In the genomic region with DNA sequence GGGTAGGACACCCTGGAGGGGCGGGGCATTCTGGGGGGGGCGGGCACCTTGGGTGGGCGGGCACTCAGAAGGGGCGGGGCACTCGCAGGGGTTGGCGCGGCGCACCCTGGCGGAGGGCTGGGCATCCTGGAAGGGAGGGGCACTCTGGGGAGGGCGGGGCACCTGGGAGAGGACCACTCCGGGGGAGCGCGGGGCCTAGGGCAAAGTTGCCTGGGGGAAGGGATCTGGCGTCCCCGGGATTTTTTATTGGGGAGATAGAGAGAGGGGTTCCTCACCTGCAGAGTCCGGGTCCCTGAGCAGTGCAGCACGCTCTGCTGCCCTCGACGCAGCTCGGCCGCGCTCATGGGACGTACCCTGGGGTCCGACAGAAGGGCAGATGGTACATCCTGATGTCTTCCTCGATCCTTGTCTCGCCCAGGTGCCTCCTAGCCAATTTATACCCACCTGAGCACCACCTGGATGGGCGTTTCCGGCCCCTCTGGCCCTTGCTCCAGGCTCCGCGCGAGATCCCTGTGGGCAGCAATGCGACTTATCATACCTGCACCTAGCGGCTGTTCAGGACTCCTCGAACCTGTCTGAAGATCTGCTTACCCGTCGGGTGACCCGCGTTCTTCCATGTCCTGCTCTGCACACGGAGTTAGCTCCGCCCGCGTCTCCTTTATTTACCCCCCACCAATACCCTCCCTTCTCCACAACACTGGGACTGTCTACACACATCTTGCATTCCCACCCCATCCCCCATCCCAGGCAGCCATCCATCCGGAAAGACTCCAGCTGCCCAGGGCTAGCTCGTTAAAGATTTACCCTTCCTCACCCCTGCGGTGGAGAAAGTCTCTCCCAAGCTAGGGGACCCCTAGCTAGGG, we compare ENCODE assay signal across 1 cellular context.
TF ChIP-seq lines count a peak whose summit lies in the region.

A gene (minus strand): TSS at position 633 of the 863 bp plus-strand sequence. CDS start 16 bp downstream, at position 617.

TF ChIP-seq in SK-N-SH, 30 proteins besides CTCF, POLR2A, EP300 and RAD21 (continued from another document):
- TF ChIP-seq, protein P1, sequence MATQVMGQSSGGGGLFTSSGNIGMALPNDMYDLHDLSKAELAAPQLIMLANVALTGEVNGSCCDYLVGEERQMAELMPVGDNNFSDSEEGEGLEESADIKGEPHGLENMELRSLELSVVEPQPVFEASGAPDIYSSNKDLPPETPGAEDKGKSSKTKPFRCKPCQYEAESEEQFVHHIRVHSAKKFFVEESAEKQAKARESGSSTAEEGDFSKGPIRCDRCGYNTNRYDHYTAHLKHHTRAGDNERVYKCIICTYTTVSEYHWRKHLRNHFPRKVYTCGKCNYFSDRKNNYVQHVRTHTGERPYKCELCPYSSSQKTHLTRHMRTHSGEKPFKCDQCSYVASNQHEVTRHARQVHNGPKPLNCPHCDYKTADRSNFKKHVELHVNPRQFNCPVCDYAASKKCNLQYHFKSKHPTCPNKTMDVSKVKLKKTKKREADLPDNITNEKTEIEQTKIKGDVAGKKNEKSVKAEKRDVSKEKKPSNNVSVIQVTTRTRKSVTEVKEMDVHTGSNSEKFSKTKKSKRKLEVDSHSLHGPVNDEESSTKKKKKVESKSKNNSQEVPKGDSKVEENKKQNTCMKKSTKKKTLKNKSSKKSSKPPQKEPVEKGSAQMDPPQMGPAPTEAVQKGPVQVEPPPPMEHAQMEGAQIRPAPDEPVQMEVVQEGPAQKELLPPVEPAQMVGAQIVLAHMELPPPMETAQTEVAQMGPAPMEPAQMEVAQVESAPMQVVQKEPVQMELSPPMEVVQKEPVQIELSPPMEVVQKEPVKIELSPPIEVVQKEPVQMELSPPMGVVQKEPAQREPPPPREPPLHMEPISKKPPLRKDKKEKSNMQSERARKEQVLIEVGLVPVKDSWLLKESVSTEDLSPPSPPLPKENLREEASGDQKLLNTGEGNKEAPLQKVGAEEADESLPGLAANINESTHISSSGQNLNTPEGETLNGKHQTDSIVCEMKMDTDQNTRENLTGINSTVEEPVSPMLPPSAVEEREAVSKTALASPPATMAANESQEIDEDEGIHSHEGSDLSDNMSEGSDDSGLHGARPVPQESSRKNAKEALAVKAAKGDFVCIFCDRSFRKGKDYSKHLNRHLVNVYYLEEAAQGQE (IDR thresholded peaks at IDR 0.05; ENCODE audit: low read depth, low read length): no peak
- TF ChIP-seq TCF12 (IDR thresholded peaks at IDR 0.05): no peak
- TF ChIP-seq RFX5 (IDR thresholded peaks at IDR 0.05; ENCODE audit: low read length): no peak
- no peak for TF ChIP-seq MXI1 (IDR thresholded peaks at IDR 0.05; ENCODE audit: low read depth, low read length)
- no peak for TF ChIP-seq SIN3A (IDR thresholded peaks at IDR 0.05; ENCODE audit: borderline replicate concordance, low read depth, low read length)
- TF ChIP-seq, protein P2, sequence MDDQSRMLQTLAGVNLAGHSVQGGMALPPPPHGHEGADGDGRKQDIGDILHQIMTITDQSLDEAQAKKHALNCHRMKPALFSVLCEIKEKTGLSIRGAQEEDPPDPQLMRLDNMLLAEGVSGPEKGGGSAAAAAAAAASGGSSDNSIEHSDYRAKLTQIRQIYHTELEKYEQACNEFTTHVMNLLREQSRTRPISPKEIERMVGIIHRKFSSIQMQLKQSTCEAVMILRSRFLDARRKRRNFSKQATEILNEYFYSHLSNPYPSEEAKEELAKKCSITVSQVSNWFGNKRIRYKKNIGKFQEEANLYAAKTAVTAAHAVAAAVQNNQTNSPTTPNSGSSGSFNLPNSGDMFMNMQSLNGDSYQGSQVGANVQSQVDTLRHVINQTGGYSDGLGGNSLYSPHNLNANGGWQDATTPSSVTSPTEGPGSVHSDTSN (IDR thresholded peaks at IDR 0.05): no peak
- no peak for TF ChIP-seq YY1 (IDR thresholded peaks at IDR 0.05; ENCODE audit: low read depth)
- no peak for TF ChIP-seq SMC3 (IDR thresholded peaks at IDR 0.05; ENCODE audit: low read depth, low read length)
- no peak for TF ChIP-seq NFIC (IDR thresholded peaks at IDR 0.05; ENCODE audit: borderline replicate concordance)
- TF ChIP-seq ELF1 (IDR thresholded peaks at IDR 0.05): no peak
- TF ChIP-seq, protein P3, sequence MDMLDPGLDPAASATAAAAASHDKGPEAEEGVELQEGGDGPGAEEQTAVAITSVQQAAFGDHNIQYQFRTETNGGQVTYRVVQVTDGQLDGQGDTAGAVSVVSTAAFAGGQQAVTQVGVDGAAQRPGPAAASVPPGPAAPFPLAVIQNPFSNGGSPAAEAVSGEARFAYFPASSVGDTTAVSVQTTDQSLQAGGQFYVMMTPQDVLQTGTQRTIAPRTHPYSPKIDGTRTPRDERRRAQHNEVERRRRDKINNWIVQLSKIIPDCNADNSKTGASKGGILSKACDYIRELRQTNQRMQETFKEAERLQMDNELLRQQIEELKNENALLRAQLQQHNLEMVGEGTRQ (IDR thresholded peaks at IDR 0.05; ENCODE audit: borderline replicate concordance, low read depth, low read length): no peak
